1 cellular context compared by ENCODE assay signal in genomic region chr21:15301014-15301413, GRCh38.
TF ChIP-seq lines count a peak whose summit lies in the region.

No MANE protein-coding gene starts in this region.

TF ChIP-seq in K562, 482 proteins besides CTCF, POLR2A, EP300 and RAD21:
- no peak for TF ChIP-seq PREB (CRISPR knock-in tag; IDR thresholded peaks at IDR 0.05)
- peak; percentile 81 for TF ChIP-seq NFE2L1 (tag; IDR thresholded peaks at IDR 0.05; ENCODE audit: borderline replicate concordance, low read depth)
- peak in 1 of 2 experiments; percentile 14; a peak in 1 of 4 replicates for TF ChIP-seq TRIM24 (IDR thresholded peaks at IDR 0.05)
- peak; percentile 12; the same call in 1 of the 2 replicates for TF ChIP-seq USF1 (CRISPR knock-in tag; IDR thresholded peaks at IDR 0.05)
- no peak for TF ChIP-seq SREBF2 (CRISPR knock-in tag; IDR thresholded peaks at IDR 0.05)
- peak; percentile 96 for TF ChIP-seq MAFG (tag; conservative IDR thresholded peaks at IDR 0.05)
- peak in 1 of 2 experiments; percentile 80; a peak in 1 of 3 replicates for TF ChIP-seq CBX3 (IDR thresholded peaks at IDR 0.05; ENCODE audit: borderline replicate concordance in 1 of 2, low read length in 2 of 2)
- TF ChIP-seq NRF1 (conservative IDR thresholded peaks at IDR 0.05 in 1 of 2, IDR thresholded peaks at IDR 0.05 in 1 of 2): peak; percentile 31 to 46; a peak in 1 of 4 replicates
- no peak for TF ChIP-seq NR1H2 (CRISPR knock-in tag; IDR thresholded peaks at IDR 0.05)
- peak; percentile 94 for TF ChIP-seq ZNF316 (IDR thresholded peaks at IDR 0.05)
- peak; percentile 90 for TF ChIP-seq NFE2 (IDR thresholded peaks at IDR 0.05; ENCODE audit: low read depth)
- TF ChIP-seq MAFK (IDR thresholded peaks at IDR 0.05; ENCODE audit: low read length): peak; percentile 79; the same call in 1 of the 2 replicates
- 0 out of 2 replicates have a peak, but pooled peaks have one; percentile 48 for TF ChIP-seq CEBPZ (IDR thresholded peaks at IDR 0.05; ENCODE audit: borderline replicate concordance, low read depth, low read length)
- peak; percentile 84 for TF ChIP-seq MAFF (IDR thresholded peaks at IDR 0.05; ENCODE audit: low read length)
- TF ChIP-seq CBX5 (IDR thresholded peaks at IDR 0.05; ENCODE audit: borderline replicate concordance, low read depth): peak; percentile 62; the same call in 1 of the 2 replicates
- TF ChIP-seq ZFP36 (IDR thresholded peaks at IDR 0.05; ENCODE audit: low read depth, low read length, partially characterized antibody): peak; percentile 41
- TF ChIP-seq L3MBTL2 (IDR thresholded peaks at IDR 0.05): 0 out of 2 replicates have a peak, but pooled peaks have one; percentile 38
- TF ChIP-seq C11orf30 (IDR thresholded peaks at IDR 0.05; ENCODE audit: low read depth): peak; percentile 87
- no peak for TF ChIP-seq RBM17 (IDR thresholded peaks at IDR 0.05; ENCODE audit: borderline replicate concordance, low read depth, low read length)
- TF ChIP-seq BACH1 (tag; IDR thresholded peaks at IDR 0.05): peak; percentile 96
